15 cellular contexts compared by ENCODE assay signal in the genomic region with DNA sequence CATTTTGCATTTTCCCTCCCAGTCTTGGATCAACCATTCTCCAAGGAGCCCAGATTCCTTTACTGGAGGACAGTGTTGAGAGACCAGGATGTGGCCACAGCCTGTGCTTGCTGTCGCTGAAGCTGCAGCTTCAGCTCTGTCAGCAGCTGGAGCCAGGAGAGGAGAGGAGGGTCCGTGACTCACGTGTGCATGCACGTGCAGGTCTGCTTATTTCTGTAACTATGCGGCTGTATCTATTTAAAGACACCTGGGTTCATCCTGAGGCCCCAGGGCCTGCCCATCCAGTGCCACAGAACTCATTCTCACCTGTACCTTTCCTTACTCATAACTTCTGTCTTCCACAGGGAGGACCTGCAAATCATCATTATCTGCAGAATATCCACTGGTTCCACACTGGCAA.
"Had no signal": no experiment of that assay in that cellular context is flagged by ENCODE, and none has a peak within 500 bp of the region (broad histone marks: within the 10 kb centered on the region; RNA-seq: fewer than 3 reads in every experiment).

No MANE protein-coding gene starts in this region.

- H3K9ac ChIP-seq: neural progenitor cell had no signal

- H3K36me3 ChIP-seq: left ventricle myocardium inferior, neural progenitor cell, tibial artery had no signal

- H3K4me2 ChIP-seq: neural progenitor cell had no signal

- H3K4me3 ChIP-seq: left ventricle myocardium inferior, neural progenitor cell, tibial artery had no signal

- H3K27ac ChIP-seq: left ventricle myocardium inferior, neural progenitor cell, tibial artery had no signal

- DNase-seq: activated CD4-positive, alpha-beta T cell treated with anti-CD3 and anti-CD28 coated beads, Interleukin-2, amount 50 U/mL, for 4 hours; activated CD8-positive, alpha-beta memory T cell treated with anti-CD3 and anti-CD28 coated beads, Interleukin-2, amount 50 U/mL, for 48 hours; activated naive CD4-positive, alpha-beta T cell treated with Interleukin-2 at 50 U/mL for 16 hours; activated naive CD8-positive, alpha-beta T cell treated with anti-CD3 and anti-CD28 coated beads for 36 hours; activated T-cell treated with anti-CD3 and anti-CD28 coated beads, Interleukin-2, amount 50 U/mL, for 4 hours; foreskin fibroblast; immature natural killer cell; kidney glomerular epithelial cell; left ventricle myocardium inferior; naive thymus-derived CD8-positive, alpha-beta T cell; stimulated activated CD4-positive, alpha-beta T cell treated with anti-CD3 and anti-CD28 coated beads, Interleukin-4, amount 100 ng/mL, for 24 hours; substantia nigra; T-helper 1 cell; tibial artery had no signal

- H3K9me3 ChIP-seq: left ventricle myocardium inferior, tibial artery had no signal

- ATAC-seq: activated T-cell treated with anti-CD3 and anti-CD28 coated beads, Interleukin-2, amount 50 U/mL, for 4 hours; naive thymus-derived CD8-positive, alpha-beta T cell had no signal

- H2AFZ ChIP-seq: neural progenitor cell had no signal
